12 cellular contexts compared by ENCODE assay signal in genomic region chr1:227889047-227889862, GRCh38. TPM values are rescaled to one million over a fixed set of nuclear protein-coding genes. Genes with fewer than 3 reads are reported as not detected.
DNase-seq lines count a peak whose midpoint lies in the region; ATAC-seq and TF ChIP-seq lines count a peak whose summit lies in the region.
"Had no signal": no experiment of that assay in that cellular context is flagged by ENCODE, and none has a peak within 500 bp of the region (broad histone marks: within the 10 kb centered on the region; RNA-seq: fewer than 3 reads in every experiment).

No MANE protein-coding gene starts in this region.

- H3K9me3 ChIP-seq in SK-N-SH (no peaks in the 10 kb centered on the region), Karpas-422 (ENCODE audit: low read length) (no peaks in the 10 kb centered on the region)

- H3K9me2 ChIP-seq in SK-N-SH: no peaks in the 10 kb centered on the region
- no peaks in the 10 kb centered on the region for H3K9me2 ChIP-seq in Karpas-422 (replicated peaks; ENCODE audit: insufficient read depth, low read length)

- H3K4me1 Mint-ChIP-seq in T-cell (peaks cover 29 to 33% (median 33%) of the 10 kb centered on the region in 3 donors), osteocyte (ENCODE audit: unreplicated experiment) (peaks cover 37% of the 10 kb centered on the region)

- ATAC-seq in SK-N-SH treated with all-trans-retinoic acid at 6 μM for 48 hours (no peak), T-cell (replicated peaks in 1 of 4) (no peak), GM19023 (IDR thresholded peaks at IDR 0.05; ENCODE audit: unreplicated experiment) (no peak)

- H3K79me2 ChIP-seq in SK-N-SH (ENCODE audit: insufficient read depth) (no peaks in the 10 kb centered on the region), Karpas-422 (ENCODE audit: low read length) (no peaks in the 10 kb centered on the region)

- H3K36me3 ChIP-seq in SK-N-SH (replicated peaks in 1 of 2; ENCODE audit: control insufficient read depth in 1 of 2, insufficient read depth in 2 of 2, low read length in 1 of 2) (no peaks in the 10 kb centered on the region), Karpas-422 (ENCODE audit: insufficient read depth, low read length) (no peaks in the 10 kb centered on the region)

- TF ChIP-seq RAD21 in SK-N-SH (IDR thresholded peaks at IDR 0.05; ENCODE audit: low read length): no peak

- no peak overlapping the region for H2AFZ ChIP-seq in SK-N-SH (ENCODE audit: low read depth)
- no peak overlapping the region for H2AFZ ChIP-seq in Karpas-422 (ENCODE audit: low read length)

- H3K27ac ChIP-seq in SK-N-SH (ENCODE audit: low read depth in 2 of 2, low read length in 1 of 2) (no peak overlapping the region), Karpas-422 (ENCODE audit: low read length) (no peak overlapping the region)

- H4K20me1 ChIP-seq in SK-N-SH (ENCODE audit: insufficient read depth) (no peaks in the 10 kb centered on the region), Karpas-422 (ENCODE audit: insufficient read depth, low read depth, low read length) (no peaks in the 10 kb centered on the region)

- no peaks in the 10 kb centered on the region for H3K27me3 ChIP-seq in SK-N-SH (ENCODE audit: insufficient read depth)
- no peaks in the 10 kb centered on the region for H3K27me3 ChIP-seq in Karpas-422 (ENCODE audit: low read length)

- DNase-seq in SK-N-SH (peak; percentile 27), T-cell (peak in 4 of 34 experiments; percentile 2 to 22 (median 8)), erythroblast (lab: John Stamatoyannopoulos, UW) (peak; percentile 60 to 80), osteocyte (ENCODE audit: extremely low spot score, unreplicated experiment) (peak; percentile 73), NCI-H2081 treated with DMSO at 0.1 percent for 48 hours (lab: John Stamatoyannopoulos, UW) (no peak), Karpas-422 (no peak)
- DNase-seq: NCI-H1417 treated with DMSO at 0.1 percent for 48 hours, NCI-H82 had no signal

- H3K36me3 Mint-ChIP-seq in T-cell: no peaks in the 10 kb centered on the region
- H3K36me3 Mint-ChIP-seq in osteocyte (ENCODE audit: unreplicated experiment): no peaks in the 10 kb centered on the region
- H3K36me3 Mint-ChIP-seq: activated naive CD4-positive, alpha-beta T cell treated with anti-CD3 and anti-CD28 coated beads, Interleukin-2, amount 50 U/mL, for 24 hours had no signal

- H3K4me1 ChIP-seq in SK-N-SH (ENCODE audit: control insufficient read depth in 1 of 2, insufficient read depth in 2 of 2, low read depth in 1 of 2, low read length in 1 of 2) (no peaks in the 10 kb centered on the region; a peak in 1 of 4 replicates), Karpas-422 (ENCODE audit: low read length) (no peaks in the 10 kb centered on the region)

- H3K27me3 Mint-ChIP-seq in T-cell (no peaks in the 10 kb centered on the region), osteocyte (ENCODE audit: unreplicated experiment) (no peaks in the 10 kb centered on the region)
- H3K27me3 Mint-ChIP-seq: activated naive CD4-positive, alpha-beta T cell treated with anti-CD3 and anti-CD28 coated beads, Interleukin-2, amount 50 U/mL, for 24 hours had no signal

- 60% methylated on average over 11 of the region's 14 CpGs for WGBS in SK-N-SH (ENCODE audit: low lambda C conversion rate)

- TF ChIP-seq POLR2A in erythroblast (IDR thresholded peaks at IDR 0.05; ENCODE audit: low read length): no peak

- H3K27ac Mint-ChIP-seq in T-cell (peak overlapping the region; percentile 15 to 64), osteocyte (ENCODE audit: unreplicated experiment) (no peak overlapping the region)
- H3K27ac Mint-ChIP-seq: activated naive CD4-positive, alpha-beta T cell treated with anti-CD3 and anti-CD28 coated beads, Interleukin-2, amount 50 U/mL, for 24 hours had no signal

- no peak overlapping the region for H3K4me3 Mint-ChIP-seq in T-cell
- no peak overlapping the region for H3K4me3 Mint-ChIP-seq in osteocyte (ENCODE audit: unreplicated experiment)
- H3K4me3 Mint-ChIP-seq: activated naive CD4-positive, alpha-beta T cell treated with anti-CD3 and anti-CD28 coated beads, Interleukin-2, amount 50 U/mL, for 24 hours had no signal

- H3K4me3 ChIP-seq in SK-N-SH (ENCODE audit: low read depth in 2 of 2, low read length in 1 of 2): no peak overlapping the region
- H3K4me3 ChIP-seq in Karpas-422 (ENCODE audit: low read length): no peak overlapping the region
- H3K4me3 ChIP-seq: skin epidermis had no signal

- no peak for TF ChIP-seq EP300 in SK-N-SH (IDR thresholded peaks at IDR 0.05; ENCODE audit: borderline replicate concordance in 1 of 2, low read depth in 1 of 2, low read length in 1 of 2)

- POLR2A ChIA-PET in SK-N-SH (lab: Yijun Ruan, JAX) (interaction anchor here (0.6 kb wide), 1 partner anchor 127 kb away, joined by 4 read pairs; no protein-coding TSS in a partner anchor), T-cell (lab: Charles Lee) (no interaction called here)

- H3K9me3 Mint-ChIP-seq in T-cell (no peaks in the 10 kb centered on the region), osteocyte (ENCODE audit: unreplicated experiment) (no peaks in the 10 kb centered on the region)
- H3K9me3 Mint-ChIP-seq: activated naive CD4-positive, alpha-beta T cell treated with anti-CD3 and anti-CD28 coated beads, Interleukin-2, amount 50 U/mL, for 24 hours had no signal

- TF ChIP-seq CTCF in SK-N-SH (IDR thresholded peaks at IDR 0.05): no peak
- no peak for TF ChIP-seq CTCF in osteocyte (IDR thresholded peaks at IDR 0.05)

- no peaks in the 10 kb centered on the region for H3F3A ChIP-seq in SK-N-SH (replicated peaks; ENCODE audit: insufficient read depth)

- H3K9ac ChIP-seq in SK-N-SH (no peak overlapping the region), Karpas-422 (ENCODE audit: low read length) (no peak overlapping the region)

- H3K4me2 ChIP-seq in SK-N-SH (no peak overlapping the region), Karpas-422 (ENCODE audit: low read depth, low read length, poor library complexity, severe bottlenecking) (no peak overlapping the region)

- CTCF ChIA-PET in SK-N-SH (lab: Yijun Ruan, JAX): no interaction called here
- CTCF ChIA-PET in T-cell (lab: Charles Lee): no interaction called here

TF ChIP-seq in SK-N-SH, 30 proteins besides CTCF, POLR2A, EP300 and RAD21 (continues in another document):
- no peak for TF ChIP-seq NFIC (IDR thresholded peaks at IDR 0.05; ENCODE audit: borderline replicate concordance)
- no peak for TF ChIP-seq JUND (IDR thresholded peaks at IDR 0.05)
- no peak for TF ChIP-seq FOXJ3 (CRISPR knock-in tag; IDR thresholded peaks at IDR 0.05)
- no peak for TF ChIP-seq POLR2AphosphoS5 (IDR thresholded peaks at IDR 0.05; ENCODE audit: low read depth, low read length)
- no peak for TF ChIP-seq USF2 (IDR thresholded peaks at IDR 0.05; ENCODE audit: borderline replicate concordance, low read depth, low read length)
- no peak for TF ChIP-seq ELF1 (IDR thresholded peaks at IDR 0.05)
- TF ChIP-seq GABPA (IDR thresholded peaks at IDR 0.05; ENCODE audit: low read depth): no peak

TF ChIP-seq in SK-N-SH treated with all-trans-retinoic acid at 6 μM for 48 hours, 23 proteins besides CTCF, POLR2A, EP300 and RAD21 (continues in another document):
- TF ChIP-seq PPARA (CRISPR knock-in tag; IDR thresholded peaks at IDR 0.05; ENCODE audit: borderline replicate concordance): no peak
- no peak for TF ChIP-seq OSR1 (CRISPR knock-in tag; IDR thresholded peaks at IDR 0.05)
- TF ChIP-seq TSHZ2 (CRISPR knock-in tag; IDR thresholded peaks at IDR 0.05): no peak
- TF ChIP-seq TCF4 (CRISPR knock-in tag; IDR thresholded peaks at IDR 0.05; ENCODE audit: borderline replicate concordance): no peak
- TF ChIP-seq PATZ1 (CRISPR knock-in tag; IDR thresholded peaks at IDR 0.05; ENCODE audit: borderline replicate concordance): no peak
- no peak for TF ChIP-seq ZNF8 (CRISPR knock-in tag; IDR thresholded peaks at IDR 0.05)

RNA-seq across cellular contexts. Expression of gene WNT9A, which starts 58.5 kb away (rescaled TPM):
- 0.31 and 0.36 TPM in 2 replicates for polyA plus RNA-seq in SK-N-SH (2012; rRNA removed)
- 0.26 and 0.31 TPM in 2 replicates for polyA plus RNA-seq in SK-N-SH (2012; cell fraction: cytosol; rRNA removed)
- 0.50 and 0.67 TPM in 2 replicates for polyA plus RNA-seq in SK-N-SH (2012; cell fraction: nucleus; rRNA removed)
- under 1 TPM in 4 of 5 donors, not detected in 1; 0.12 to 0.72 (median 0.48) TPM for total RNA-seq in T-cell
- 4.8 and 4.9 TPM in 2 replicates for total RNA-seq in osteocyte
- total RNA-seq in Karpas-422 (2014; rRNA removed; shearing (Covaris generic); ENCODE audit: low replicate concordance): not detected in 2 replicates

Comparison
In these comparisons a context has a peak if more than half of its experiments do, and no peak if none do; other contexts are left out.
1. DNase-seq: peak in SK-N-SH (single experiment), erythroblast (2 of 2) and osteocyte (single experiment); none in NCI-H2081 treated with DMSO at 0.1 percent for 48 hours (single experiment) and Karpas-422 (single experiment).